13 cellular contexts compared by ENCODE assay signal in genomic region chr4:40299704-40300336, GRCh38. TPM values are rescaled to one million over a fixed set of nuclear protein-coding genes. Genes with fewer than 3 reads are reported as not detected.
DNase-seq lines count a peak whose midpoint lies in the region; ATAC-seq, FAIRE-seq and TF ChIP-seq lines count a peak whose summit lies in the region.
"Had no signal": no experiment of that assay in that cellular context is flagged by ENCODE, and none has a peak within 500 bp of the region (broad histone marks: within the 10 kb centered on the region; RNA-seq: fewer than 3 reads in every experiment).

No MANE protein-coding gene starts in this region.

- H3K4me2 ChIP-seq in MM.1S (ENCODE audit: low read depth, low read length): no peak overlapping the region
- H3K4me2 ChIP-seq: PC-9 had no signal

- H3K9ac ChIP-seq in MM.1S (ENCODE audit: low read length): no peak overlapping the region

- peaks cover 13% of the 10 kb centered on the region for H3K9me3 Mint-ChIP-seq in activated naive CD4-positive, alpha-beta T cell treated with anti-CD3 and anti-CD28 coated beads, Interleukin-2, amount 10 ng/mL, durations not matched to agents 7 days and 5 days
- H3K9me3 Mint-ChIP-seq in stimulated activated naive CD8-positive, alpha-beta T cell treated with anti-CD3 and anti-CD28 coated beads, Interleukin-15, amount 100 ng/mL, for 72 hours: peaks cover 4 to 9% of the 10 kb centered on the region in 2 donors

- H3K4me3 Mint-ChIP-seq in activated naive CD4-positive, alpha-beta T cell treated with anti-CD3 and anti-CD28 coated beads, Interleukin-2, amount 10 ng/mL, durations not matched to agents 7 days and 5 days: no peak overlapping the region
- no peak overlapping the region for H3K4me3 Mint-ChIP-seq in stimulated activated naive CD8-positive, alpha-beta T cell treated with anti-CD3 and anti-CD28 coated beads, Interleukin-15, amount 100 ng/mL, for 72 hours

- no peak for DNase-seq in activated naive CD4-positive, alpha-beta T cell treated with anti-CD3 and anti-CD28 coated beads, Interleukin-2, amount 10 ng/mL, durations not matched to agents 7 days and 5 days
- no peak for DNase-seq in activated naive CD4-positive, alpha-beta T cell treated with anti-CD3 and anti-CD28 coated beads, Interleukin-2, amount 50 U/mL, for 16 hours
- DNase-seq in MM.1S (no peak), bronchial epithelial cell (ENCODE audit: low read depth) (peak; percentile 62), DMS153 treated with DMSO at 0.1 percent for 48 hours (lab: John Stamatoyannopoulos, UW; ENCODE audit: unreplicated experiment) (no peak)
- DNase-seq in stimulated activated naive CD8-positive, alpha-beta T cell treated with anti-CD3 and anti-CD28 coated beads, Interleukin-15, amount 100 ng/mL, for 72 hours: no peak
- DNase-seq: cerebellar nuclear complex, Kasumi-1, NCI-H226, PC-9, posterior cingulate gyrus had no signal

- peaks cover 30% of the 10 kb centered on the region for H3F3A ChIP-seq in MM.1S (ENCODE audit: insufficient read depth, low read length)

- H3K4me1 Mint-ChIP-seq in activated naive CD4-positive, alpha-beta T cell treated with anti-CD3 and anti-CD28 coated beads, Interleukin-2, amount 10 ng/mL, durations not matched to agents 7 days and 5 days: peaks cover 68% of the 10 kb centered on the region
- peaks cover 59% of the 10 kb centered on the region for H3K4me1 Mint-ChIP-seq in stimulated activated naive CD8-positive, alpha-beta T cell treated with anti-CD3 and anti-CD28 coated beads, Interleukin-15, amount 100 ng/mL, for 72 hours

- no peak overlapping the region for H2AFZ ChIP-seq in MM.1S (ENCODE audit: low read length)
- H2AFZ ChIP-seq: PC-9 had no signal

- no peak for FAIRE-seq in bronchial epithelial cell (lab: Jason Lieb, UNC)

- peak overlapping the region; percentile 95 for H3K27ac Mint-ChIP-seq in activated naive CD4-positive, alpha-beta T cell treated with anti-CD3 and anti-CD28 coated beads, Interleukin-2, amount 10 ng/mL, durations not matched to agents 7 days and 5 days
- H3K27ac Mint-ChIP-seq in stimulated activated naive CD8-positive, alpha-beta T cell treated with anti-CD3 and anti-CD28 coated beads, Interleukin-15, amount 100 ng/mL, for 72 hours: no peak overlapping the region

- peaks cover 46% of the 10 kb centered on the region for H3K4me1 ChIP-seq in MM.1S (ENCODE audit: low read length)

- H3K9me2 ChIP-seq in MM.1S (replicated peaks; ENCODE audit: insufficient read depth, low read length): no peaks in the 10 kb centered on the region

- H3K27ac ChIP-seq in MM.1S (ENCODE audit: low read length): no peak overlapping the region
- H3K27ac ChIP-seq: PC-9 had no signal

- CTCF ChIA-PET in activated naive CD4-positive, alpha-beta T cell treated with anti-CD3 and anti-CD28 coated beads, Interleukin-2, amount 10 ng/mL, durations not matched to agents 7 days and 5 days (lab: Charles Lee): interaction anchor here (1.0 to 3.0 kb wide), 6 partner anchors 10 to 100 kb away, joined by 3 to 14 read pairs (median 5); no protein-coding TSS in a partner anchor

- H3K27me3 ChIP-seq in MM.1S (replicated peaks; ENCODE audit: insufficient read depth, low read length) (no peaks in the 10 kb centered on the region), bronchial epithelial cell (ENCODE audit: control insufficient read depth, insufficient read depth, low read length) (no peaks in the 10 kb centered on the region)

- TF ChIP-seq CTCF in MM.1S (IDR thresholded peaks at IDR 0.05; ENCODE audit: low read length) (0 out of 2 replicates have a peak, but pooled peaks have one; percentile 10), bronchial epithelial cell (IDR thresholded peaks at IDR 0.05; ENCODE audit: insufficient read depth, low read length, severe bottlenecking) (no peak)

- no peaks in the 10 kb centered on the region for H3K9me3 ChIP-seq in MM.1S (replicated peaks; ENCODE audit: insufficient read depth, low read length)

- H3K36me3 Mint-ChIP-seq in activated naive CD4-positive, alpha-beta T cell treated with anti-CD3 and anti-CD28 coated beads, Interleukin-2, amount 10 ng/mL, durations not matched to agents 7 days and 5 days: peaks cover 19% of the 10 kb centered on the region

- no peaks in the 10 kb centered on the region for H4K20me1 ChIP-seq in MM.1S (ENCODE audit: insufficient read depth, low read length)

- H3K36me3 ChIP-seq in MM.1S (replicated peaks; ENCODE audit: insufficient read depth, low read length) (no peaks in the 10 kb centered on the region), bronchial epithelial cell (ENCODE audit: control insufficient read depth, insufficient read depth, low read length) (no peaks in the 10 kb centered on the region)

- H3K27me3 Mint-ChIP-seq in activated naive CD4-positive, alpha-beta T cell treated with anti-CD3 and anti-CD28 coated beads, Interleukin-2, amount 10 ng/mL, durations not matched to agents 7 days and 5 days: no peaks in the 10 kb centered on the region
- no peaks in the 10 kb centered on the region for H3K27me3 Mint-ChIP-seq in stimulated activated naive CD8-positive, alpha-beta T cell treated with anti-CD3 and anti-CD28 coated beads, Interleukin-15, amount 100 ng/mL, for 72 hours

- peak; percentile 59 for ATAC-seq in stimulated activated naive CD8-positive, alpha-beta T cell treated with anti-CD3 and anti-CD28 coated beads, Interleukin-15, amount 100 ng/mL, for 72 hours
- ATAC-seq in HG03565 (IDR thresholded peaks at IDR 0.05; ENCODE audit: unreplicated experiment) (no peak), HG02852 (IDR thresholded peaks at IDR 0.05; ENCODE audit: unreplicated experiment) (no peak)

- H3K79me2 ChIP-seq in MM.1S (ENCODE audit: low read length): peaks cover 14% of the 10 kb centered on the region

- no peak overlapping the region for H3K4me3 ChIP-seq in MM.1S (ENCODE audit: low read length)
- H3K4me3 ChIP-seq in bronchial epithelial cell (ENCODE audit: low read depth, low read length): no peak overlapping the region
- H3K4me3 ChIP-seq: PC-9 had no signal

RNA-seq across cellular contexts. Expression of gene CHRNA9, which starts 35.3 kb away (rescaled TPM):
- total RNA-seq in bronchial epithelial cell: 0.13 and 0.26 TPM in 2 replicates
- total RNA-seq: PC-9 had no signal
